8 cellular contexts compared by ENCODE assay signal in the genomic region with DNA sequence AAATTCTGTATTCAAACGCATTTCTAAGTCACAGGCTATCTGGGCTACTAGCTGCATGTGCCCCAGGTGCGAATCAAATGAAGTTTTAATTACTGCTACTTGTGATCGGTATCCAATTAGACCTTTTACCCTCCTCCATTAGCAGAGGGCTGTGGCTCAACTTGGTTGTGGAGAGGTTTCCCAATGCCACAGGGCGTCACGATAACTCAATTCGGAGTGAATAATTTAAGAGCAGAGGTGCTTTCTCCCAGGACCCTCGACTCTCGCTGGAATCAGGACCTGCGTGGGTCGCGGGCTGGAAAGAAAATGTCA. TPM values are rescaled to one million over a fixed set of nuclear protein-coding genes. Genes with fewer than 3 reads are reported as not detected.
DNase-seq lines count a peak whose midpoint lies in the region; ATAC-seq, FAIRE-seq and TF ChIP-seq lines count a peak whose summit lies in the region.

No MANE protein-coding gene starts in this region.

- FAIRE-seq in D721Med (lab: Jason Lieb, UNC) = no peak

- peak overlapping the region; percentile 95 for H3K4me2 ChIP-seq in PC-9

- no peaks in the 10 kb centered on the region for H3K9me3 ChIP-seq in PC-9 (ENCODE audit: insufficient read depth, low read depth)

- H3K36me3 Mint-ChIP-seq in osteocyte (ENCODE audit: unreplicated experiment) = peaks cover 21% of the 10 kb centered on the region

- H3K79me2 ChIP-seq in PC-9 (ENCODE audit: low read depth) = no peaks in the 10 kb centered on the region

- no peaks in the 10 kb centered on the region for H3K9me3 Mint-ChIP-seq in osteocyte (ENCODE audit: unreplicated experiment)

- BruUV-seq in PC-9 (replicated peaks; lab: Mats Ljungman, UMichigan) = no TSS peak

- TF ChIP-seq CTCF in PC-9 (conservative IDR thresholded peaks at IDR 0.05) = no peak
- no peak for TF ChIP-seq CTCF in osteocyte (IDR thresholded peaks at IDR 0.05)
- no peak for TF ChIP-seq CTCF in D721Med (IDR thresholded peaks at IDR 0.05; ENCODE audit: insufficient read depth, missing control alignments)

- peak overlapping the region; percentile 72 for H3K4me3 ChIP-seq in PC-9

- peak overlapping the region; percentile 76 for H3K27ac ChIP-seq in PC-9

- H4K20me1 ChIP-seq in PC-9 (ENCODE audit: insufficient read depth) = no peaks in the 10 kb centered on the region

- no peaks in the 10 kb centered on the region for H3F3A ChIP-seq in PC-9 (ENCODE audit: insufficient read depth, low read depth)

- peak overlapping the region; percentile 86 for H3K4me3 Mint-ChIP-seq in osteocyte (ENCODE audit: unreplicated experiment)

- ATAC-seq in HG02852 (IDR thresholded peaks at IDR 0.05; ENCODE audit: unreplicated experiment) = peak; percentile 15
- peak; percentile 12 for ATAC-seq in esophagus mucosa

- H3K27ac Mint-ChIP-seq in osteocyte (ENCODE audit: unreplicated experiment) = peak overlapping the region; percentile 52

- CTCF ChIA-PET in PC-9 (lab: Charles Lee) = no interaction called here

- H3K9me2 ChIP-seq in PC-9 (ENCODE audit: insufficient read depth) = no peaks in the 10 kb centered on the region

- peaks cover 18% of the 10 kb centered on the region for H3K4me1 ChIP-seq in PC-9 (replicated peaks; ENCODE audit: insufficient read depth)

- peak overlapping the region; percentile 99 for H2AFZ ChIP-seq in PC-9

- no peaks in the 10 kb centered on the region for H3K27me3 ChIP-seq in PC-9 (ENCODE audit: insufficient read depth, low read depth)

- peaks cover 2% of the 10 kb centered on the region for H3K27me3 Mint-ChIP-seq in osteocyte (ENCODE audit: unreplicated experiment)

- no peaks in the 10 kb centered on the region for H3K36me3 ChIP-seq in PC-9 (ENCODE audit: low read depth)

- DNase-seq in NCI-H748 treated with DMSO at 0.1 percent for 48 hours (lab: John Stamatoyannopoulos, UW) = peak; percentile 66
- DNase-seq in NCI-H748 (lab: John Stamatoyannopoulos, UW; ENCODE audit: unreplicated experiment) = no peak
- DNase-seq in PC-9 = no peak
- DNase-seq in osteocyte (ENCODE audit: extremely low spot score, unreplicated experiment) = no peak
- DNase-seq in activated effector memory CD4-positive, alpha-beta T cell treated with Interleukin-2 at 50 U/mL for 16 hours = no peak
- no peak for DNase-seq in D721Med (ENCODE audit: insufficient read length, low spot score)

- POLR2A ChIA-PET in PC-9 (lab: Charles Lee; ENCODE audit: unreplicated experiment) = interaction anchor here (0.6 kb wide), 1 partner anchor 82 kb away, joined by 3 read pairs; no protein-coding TSS in a partner anchor

- H3K4me1 Mint-ChIP-seq in osteocyte (ENCODE audit: unreplicated experiment) = peaks cover 15% of the 10 kb centered on the region

- intact Hi-C loops in PC-9 (cut with micrococcal nuclease; ENCODE audit: unreplicated experiment) = loop anchor here (5.0 kb wide), 1 partner anchor 1963 kb away; no protein-coding TSS in a partner anchor

RNA-seq across cellular contexts. Expression of gene SAYSD1, which starts 0.6 kb away (rescaled TPM):
- total RNA-seq in PC-9 (2021) (12.2 and 12.6 TPM in 2 replicates), esophagus mucosa (8.9 TPM), osteocyte (17.6 and 18.1 TPM in 2 replicates)
